ENCODE assay signal across 1 cellular context in the genomic region with DNA sequence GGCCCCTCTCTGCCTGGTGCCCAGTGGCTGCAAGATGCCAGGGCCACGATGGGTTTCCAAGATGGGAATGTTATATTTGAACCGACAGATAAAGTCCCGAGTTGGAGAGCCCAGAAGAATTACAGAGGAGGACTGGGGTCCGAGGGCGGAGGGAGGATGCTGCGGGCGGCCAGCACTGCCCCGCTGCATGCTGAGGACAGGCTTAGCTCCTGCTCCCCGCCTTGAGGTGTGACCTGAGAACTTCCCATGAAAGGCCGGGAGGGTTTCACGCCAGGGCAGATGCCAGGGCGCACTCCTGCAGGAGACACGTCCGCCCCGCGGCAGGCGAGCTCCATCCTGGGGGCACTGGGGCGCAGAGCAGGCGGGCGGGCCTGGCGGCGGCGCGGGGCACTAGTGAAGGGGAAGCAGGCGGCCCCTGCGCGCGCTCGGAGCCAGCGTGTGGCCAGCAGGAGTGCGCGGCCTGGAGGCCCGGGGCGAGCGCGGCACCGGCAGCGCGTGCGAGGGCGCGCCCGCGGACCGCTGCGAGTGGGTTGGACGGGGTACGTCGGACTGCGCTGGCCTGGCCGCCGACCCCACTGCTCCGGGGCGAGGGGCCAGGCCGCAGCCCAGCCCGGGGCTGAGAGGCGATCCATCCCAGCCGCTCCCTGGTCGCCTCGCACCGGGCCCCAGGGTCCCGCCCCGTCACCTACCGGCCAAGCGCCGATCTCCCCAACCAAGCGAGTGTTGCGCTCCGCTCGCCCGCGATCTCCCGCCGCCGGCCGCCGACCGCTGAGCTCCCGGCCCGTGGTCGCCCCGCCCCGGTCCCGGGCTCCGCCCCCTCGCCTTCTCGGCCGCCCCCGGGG.
TF ChIP-seq lines count a peak whose summit lies in the region.

A gene (minus strand): TSS at position 750 of the 842 bp plus-strand sequence. CDS start 26,275 bp downstream, outside the sequence.

TF ChIP-seq in K562, 482 proteins besides CTCF, POLR2A, EP300 and RAD21 (continued from another document and continues in another):
- TF ChIP-seq, protein P1, sequence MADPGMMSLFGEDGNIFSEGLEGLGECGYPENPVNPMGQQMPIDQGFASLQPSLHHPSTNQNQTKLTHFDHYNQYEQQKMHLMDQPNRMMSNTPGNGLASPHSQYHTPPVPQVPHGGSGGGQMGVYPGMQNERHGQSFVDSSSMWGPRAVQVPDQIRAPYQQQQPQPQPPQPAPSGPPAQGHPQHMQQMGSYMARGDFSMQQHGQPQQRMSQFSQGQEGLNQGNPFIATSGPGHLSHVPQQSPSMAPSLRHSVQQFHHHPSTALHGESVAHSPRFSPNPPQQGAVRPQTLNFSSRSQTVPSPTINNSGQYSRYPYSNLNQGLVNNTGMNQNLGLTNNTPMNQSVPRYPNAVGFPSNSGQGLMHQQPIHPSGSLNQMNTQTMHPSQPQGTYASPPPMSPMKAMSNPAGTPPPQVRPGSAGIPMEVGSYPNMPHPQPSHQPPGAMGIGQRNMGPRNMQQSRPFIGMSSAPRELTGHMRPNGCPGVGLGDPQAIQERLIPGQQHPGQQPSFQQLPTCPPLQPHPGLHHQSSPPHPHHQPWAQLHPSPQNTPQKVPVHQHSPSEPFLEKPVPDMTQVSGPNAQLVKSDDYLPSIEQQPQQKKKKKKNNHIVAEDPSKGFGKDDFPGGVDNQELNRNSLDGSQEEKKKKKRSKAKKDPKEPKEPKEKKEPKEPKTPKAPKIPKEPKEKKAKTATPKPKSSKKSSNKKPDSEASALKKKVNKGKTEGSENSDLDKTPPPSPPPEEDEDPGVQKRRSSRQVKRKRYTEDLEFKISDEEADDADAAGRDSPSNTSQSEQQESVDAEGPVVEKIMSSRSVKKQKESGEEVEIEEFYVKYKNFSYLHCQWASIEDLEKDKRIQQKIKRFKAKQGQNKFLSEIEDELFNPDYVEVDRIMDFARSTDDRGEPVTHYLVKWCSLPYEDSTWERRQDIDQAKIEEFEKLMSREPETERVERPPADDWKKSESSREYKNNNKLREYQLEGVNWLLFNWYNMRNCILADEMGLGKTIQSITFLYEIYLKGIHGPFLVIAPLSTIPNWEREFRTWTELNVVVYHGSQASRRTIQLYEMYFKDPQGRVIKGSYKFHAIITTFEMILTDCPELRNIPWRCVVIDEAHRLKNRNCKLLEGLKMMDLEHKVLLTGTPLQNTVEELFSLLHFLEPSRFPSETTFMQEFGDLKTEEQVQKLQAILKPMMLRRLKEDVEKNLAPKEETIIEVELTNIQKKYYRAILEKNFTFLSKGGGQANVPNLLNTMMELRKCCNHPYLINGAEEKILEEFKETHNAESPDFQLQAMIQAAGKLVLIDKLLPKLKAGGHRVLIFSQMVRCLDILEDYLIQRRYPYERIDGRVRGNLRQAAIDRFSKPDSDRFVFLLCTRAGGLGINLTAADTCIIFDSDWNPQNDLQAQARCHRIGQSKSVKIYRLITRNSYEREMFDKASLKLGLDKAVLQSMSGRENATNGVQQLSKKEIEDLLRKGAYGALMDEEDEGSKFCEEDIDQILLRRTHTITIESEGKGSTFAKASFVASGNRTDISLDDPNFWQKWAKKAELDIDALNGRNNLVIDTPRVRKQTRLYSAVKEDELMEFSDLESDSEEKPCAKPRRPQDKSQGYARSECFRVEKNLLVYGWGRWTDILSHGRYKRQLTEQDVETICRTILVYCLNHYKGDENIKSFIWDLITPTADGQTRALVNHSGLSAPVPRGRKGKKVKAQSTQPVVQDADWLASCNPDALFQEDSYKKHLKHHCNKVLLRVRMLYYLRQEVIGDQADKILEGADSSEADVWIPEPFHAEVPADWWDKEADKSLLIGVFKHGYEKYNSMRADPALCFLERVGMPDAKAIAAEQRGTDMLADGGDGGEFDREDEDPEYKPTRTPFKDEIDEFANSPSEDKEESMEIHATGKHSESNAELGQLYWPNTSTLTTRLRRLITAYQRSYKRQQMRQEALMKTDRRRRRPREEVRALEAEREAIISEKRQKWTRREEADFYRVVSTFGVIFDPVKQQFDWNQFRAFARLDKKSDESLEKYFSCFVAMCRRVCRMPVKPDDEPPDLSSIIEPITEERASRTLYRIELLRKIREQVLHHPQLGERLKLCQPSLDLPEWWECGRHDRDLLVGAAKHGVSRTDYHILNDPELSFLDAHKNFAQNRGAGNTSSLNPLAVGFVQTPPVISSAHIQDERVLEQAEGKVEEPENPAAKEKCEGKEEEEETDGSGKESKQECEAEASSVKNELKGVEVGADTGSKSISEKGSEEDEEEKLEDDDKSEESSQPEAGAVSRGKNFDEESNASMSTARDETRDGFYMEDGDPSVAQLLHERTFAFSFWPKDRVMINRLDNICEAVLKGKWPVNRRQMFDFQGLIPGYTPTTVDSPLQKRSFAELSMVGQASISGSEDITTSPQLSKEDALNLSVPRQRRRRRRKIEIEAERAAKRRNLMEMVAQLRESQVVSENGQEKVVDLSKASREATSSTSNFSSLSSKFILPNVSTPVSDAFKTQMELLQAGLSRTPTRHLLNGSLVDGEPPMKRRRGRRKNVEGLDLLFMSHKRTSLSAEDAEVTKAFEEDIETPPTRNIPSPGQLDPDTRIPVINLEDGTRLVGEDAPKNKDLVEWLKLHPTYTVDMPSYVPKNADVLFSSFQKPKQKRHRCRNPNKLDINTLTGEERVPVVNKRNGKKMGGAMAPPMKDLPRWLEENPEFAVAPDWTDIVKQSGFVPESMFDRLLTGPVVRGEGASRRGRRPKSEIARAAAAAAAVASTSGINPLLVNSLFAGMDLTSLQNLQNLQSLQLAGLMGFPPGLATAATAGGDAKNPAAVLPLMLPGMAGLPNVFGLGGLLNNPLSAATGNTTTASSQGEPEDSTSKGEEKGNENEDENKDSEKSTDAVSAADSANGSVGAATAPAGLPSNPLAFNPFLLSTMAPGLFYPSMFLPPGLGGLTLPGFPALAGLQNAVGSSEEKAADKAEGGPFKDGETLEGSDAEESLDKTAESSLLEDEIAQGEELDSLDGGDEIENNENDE (IDR thresholded peaks at IDR 0.05; ENCODE audit: low read depth, low read length) = no peak
- TF ChIP-seq POLR2B (IDR thresholded peaks at IDR 0.05; ENCODE audit: low read depth, partially characterized antibody) = peak; percentile 47
- peak; percentile 67; the same call in 1 of the 2 replicates for TF ChIP-seq SIN3B (IDR thresholded peaks at IDR 0.05; ENCODE audit: low read depth)
- peak; percentile 85; the same call in 1 of the 2 replicates for TF ChIP-seq KDM2B (CRISPR knock-in tag; IDR thresholded peaks at IDR 0.05)
- TF ChIP-seq, protein P2, sequence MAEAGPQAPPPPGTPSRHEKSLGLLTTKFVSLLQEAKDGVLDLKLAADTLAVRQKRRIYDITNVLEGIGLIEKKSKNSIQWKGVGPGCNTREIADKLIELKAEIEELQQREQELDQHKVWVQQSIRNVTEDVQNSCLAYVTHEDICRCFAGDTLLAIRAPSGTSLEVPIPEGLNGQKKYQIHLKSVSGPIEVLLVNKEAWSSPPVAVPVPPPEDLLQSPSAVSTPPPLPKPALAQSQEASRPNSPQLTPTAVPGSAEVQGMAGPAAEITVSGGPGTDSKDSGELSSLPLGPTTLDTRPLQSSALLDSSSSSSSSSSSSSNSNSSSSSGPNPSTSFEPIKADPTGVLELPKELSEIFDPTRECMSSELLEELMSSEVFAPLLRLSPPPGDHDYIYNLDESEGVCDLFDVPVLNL (CRISPR knock-in tag; IDR thresholded peaks at IDR 0.05; ENCODE audit: low read depth) = 0 out of 2 replicates have a peak, but pooled peaks have one; percentile 36
- TF ChIP-seq HDAC3 (IDR thresholded peaks at IDR 0.05; ENCODE audit: borderline replicate concordance, partially characterized antibody) = no peak
- TF ChIP-seq HNRNPL (IDR thresholded peaks at IDR 0.05; ENCODE audit: low read depth, low read length) = peak; percentile 77; the same call in 1 of the 2 replicates
- peak; percentile 82; the same call in 1 of the 2 replicates for TF ChIP-seq NR1H2 (CRISPR knock-in tag; IDR thresholded peaks at IDR 0.05)
- no peak for TF ChIP-seq PHTF2 (CRISPR knock-in tag; IDR thresholded peaks at IDR 0.05)
- TF ChIP-seq, protein P3, sequence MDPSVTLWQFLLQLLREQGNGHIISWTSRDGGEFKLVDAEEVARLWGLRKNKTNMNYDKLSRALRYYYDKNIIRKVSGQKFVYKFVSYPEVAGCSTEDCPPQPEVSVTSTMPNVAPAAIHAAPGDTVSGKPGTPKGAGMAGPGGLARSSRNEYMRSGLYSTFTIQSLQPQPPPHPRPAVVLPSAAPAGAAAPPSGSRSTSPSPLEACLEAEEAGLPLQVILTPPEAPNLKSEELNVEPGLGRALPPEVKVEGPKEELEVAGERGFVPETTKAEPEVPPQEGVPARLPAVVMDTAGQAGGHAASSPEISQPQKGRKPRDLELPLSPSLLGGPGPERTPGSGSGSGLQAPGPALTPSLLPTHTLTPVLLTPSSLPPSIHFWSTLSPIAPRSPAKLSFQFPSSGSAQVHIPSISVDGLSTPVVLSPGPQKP (CRISPR knock-in tag; IDR thresholded peaks at IDR 0.05) = no peak
- TF ChIP-seq ZNF224 (CRISPR knock-in tag; IDR thresholded peaks at IDR 0.05) = 0 out of 2 replicates have a peak, but pooled peaks have one; percentile 44
- TF ChIP-seq ZNF668 (CRISPR knock-in tag; IDR thresholded peaks at IDR 0.05) = no peak
- TF ChIP-seq E2F3 (CRISPR knock-in tag; IDR thresholded peaks at IDR 0.05) = peak; percentile 83; the same call in 1 of the 2 replicates
- peak; percentile 12; the same call in 1 of the 2 replicates for TF ChIP-seq ZNF24 (IDR thresholded peaks at IDR 0.05)
- TF ChIP-seq, protein P4, sequence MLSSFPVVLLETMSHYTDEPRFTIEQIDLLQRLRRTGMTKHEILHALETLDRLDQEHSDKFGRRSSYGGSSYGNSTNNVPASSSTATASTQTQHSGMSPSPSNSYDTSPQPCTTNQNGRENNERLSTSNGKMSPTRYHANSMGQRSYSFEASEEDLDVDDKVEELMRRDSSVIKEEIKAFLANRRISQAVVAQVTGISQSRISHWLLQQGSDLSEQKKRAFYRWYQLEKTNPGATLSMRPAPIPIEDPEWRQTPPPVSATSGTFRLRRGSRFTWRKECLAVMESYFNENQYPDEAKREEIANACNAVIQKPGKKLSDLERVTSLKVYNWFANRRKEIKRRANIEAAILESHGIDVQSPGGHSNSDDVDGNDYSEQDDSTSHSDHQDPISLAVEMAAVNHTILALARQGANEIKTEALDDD (IDR thresholded peaks at IDR 0.05) = no peak
- TF ChIP-seq HMGN3 (IDR thresholded peaks at IDR 0.05; ENCODE audit: borderline replicate concordance, extremely low read depth, insufficient read length, low read depth, low read length) = peak; percentile 71
- peak; percentile 87 for TF ChIP-seq RBBP5 (IDR thresholded peaks at IDR 0.05; ENCODE audit: borderline replicate concordance, insufficient read depth, low read length, poor library complexity, severe bottlenecking)
- TF ChIP-seq HDAC8 (tag; IDR thresholded peaks at IDR 0.05) = 0 out of 2 replicates have a peak, but pooled peaks have one; percentile 38
- TF ChIP-seq ZBTB17 (CRISPR knock-in tag; IDR thresholded peaks at IDR 0.05) = peak; percentile 62; the same call in 1 of the 2 replicates
- TF ChIP-seq SETDB1 (IDR thresholded peaks at IDR 0.05; ENCODE audit: low read length) = no peak
- TF ChIP-seq YY1 (IDR thresholded peaks at IDR 0.05; ENCODE audit: borderline replicate concordance in 1 of 3, control insufficient read depth in 1 of 3, extremely low read depth in 1 of 3, insufficient read depth in 3 of 3, insufficient read length in 1 of 3, insufficient replicate concordance in 2 of 3, low read depth in 1 of 3, low read length in 2 of 3) = peak in 1 of 3 experiments; percentile 15
- TF ChIP-seq, protein P5, sequence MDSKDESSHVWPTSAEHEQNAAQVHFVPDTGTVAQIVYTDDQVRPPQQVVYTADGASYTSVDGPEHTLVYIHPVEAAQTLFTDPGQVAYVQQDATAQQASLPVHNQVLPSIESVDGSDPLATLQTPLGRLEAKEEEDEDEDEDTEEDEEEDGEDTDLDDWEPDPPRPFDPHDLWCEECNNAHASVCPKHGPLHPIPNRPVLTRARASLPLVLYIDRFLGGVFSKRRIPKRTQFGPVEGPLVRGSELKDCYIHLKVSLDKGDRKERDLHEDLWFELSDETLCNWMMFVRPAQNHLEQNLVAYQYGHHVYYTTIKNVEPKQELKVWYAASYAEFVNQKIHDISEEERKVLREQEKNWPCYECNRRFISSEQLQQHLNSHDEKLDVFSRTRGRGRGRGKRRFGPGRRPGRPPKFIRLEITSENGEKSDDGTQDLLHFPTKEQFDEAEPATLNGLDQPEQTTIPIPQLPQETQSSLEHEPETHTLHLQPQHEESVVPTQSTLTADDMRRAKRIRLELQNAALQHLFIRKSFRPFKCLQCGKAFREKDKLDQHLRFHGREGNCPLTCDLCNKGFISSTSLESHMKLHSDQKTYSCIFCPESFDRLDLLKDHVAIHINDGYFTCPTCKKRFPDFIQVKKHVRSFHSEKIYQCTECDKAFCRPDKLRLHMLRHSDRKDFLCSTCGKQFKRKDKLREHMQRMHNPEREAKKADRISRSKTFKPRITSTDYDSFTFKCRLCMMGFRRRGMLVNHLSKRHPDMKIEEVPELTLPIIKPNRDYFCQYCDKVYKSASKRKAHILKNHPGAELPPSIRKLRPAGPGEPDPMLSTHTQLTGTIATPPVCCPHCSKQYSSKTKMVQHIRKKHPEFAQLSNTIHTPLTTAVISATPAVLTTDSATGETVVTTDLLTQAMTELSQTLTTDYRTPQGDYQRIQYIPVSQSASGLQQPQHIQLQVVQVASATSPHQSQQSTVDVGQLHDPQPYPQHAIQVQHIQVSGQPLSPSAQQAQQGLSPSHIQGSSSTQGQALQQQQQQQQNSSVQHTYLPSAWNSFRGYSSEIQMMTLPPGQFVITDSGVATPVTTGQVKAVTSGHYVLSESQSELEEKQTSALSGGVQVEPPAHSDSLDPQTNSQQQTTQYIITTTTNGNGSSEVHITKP (IDR thresholded peaks at IDR 0.05; ENCODE audit: partially characterized antibody) = peak; percentile 15
